ENCODE assay signal across 20 cellular contexts in genomic region chr2:97907667-97908066, GRCh38.
"Had no signal": no experiment of that assay in that cellular context is flagged by ENCODE, and none has a peak within 500 bp of the region (broad histone marks: within the 10 kb centered on the region; RNA-seq: fewer than 3 reads in every experiment).

No MANE protein-coding gene starts in this region.

- H3K4me3 ChIP-seq: esophagus muscularis mucosa, gastroesophageal sphincter, heart right ventricle, left ventricle myocardium inferior, smooth muscle cell, tibial artery had no signal

- DNase-seq: activated CD4-positive, alpha-beta T cell treated with anti-CD3 and anti-CD28 coated beads for 1 hour; activated CD8-positive, alpha-beta memory T cell treated with anti-CD3 and anti-CD28 coated beads for 24 hours; activated CD8-positive, alpha-beta memory T cell treated with anti-CD3 and anti-CD28 coated beads, Interleukin-2, amount 50 U/mL, for 48 hours; activated effector memory CD4-positive, alpha-beta T cell treated with Interleukin-2 at 50 U/mL for 16 hours; activated T-cell treated with anti-CD3 and anti-CD28 coated beads, Interleukin-2, amount 50 U/mL, for 48 hours; effector CD8-positive, alpha-beta T cell; heart right ventricle; kidney glomerular epithelial cell; left ventricle myocardium inferior; mammary epithelial cell; naive thymus-derived CD8-positive, alpha-beta T cell; stimulated activated CD4-positive, alpha-beta T cell treated with anti-CD3 and anti-CD28 coated beads, Interleukin-4, amount 100 ng/mL, for 1 hour; T-helper 17 cell; tibial artery had no signal

- H3K4me2 ChIP-seq: smooth muscle cell had no signal

- H3K27me3 Mint-ChIP-seq: activated naive CD4-positive, alpha-beta T cell treated with anti-CD3 and anti-CD28 coated beads, Interleukin-2, amount 50 U/mL, for 24 hours; naive thymus-derived CD8-positive, alpha-beta T cell; T-helper 17 cell had no signal

- ATAC-seq: gastroesophageal sphincter; heart right ventricle; naive thymus-derived CD8-positive, alpha-beta T cell; sciatic nerve; T-helper 17 cell had no signal

- H2AFZ ChIP-seq: parathyroid adenoma had no signal

- H3K9ac ChIP-seq: parathyroid adenoma had no signal

- H3K36me3 ChIP-seq: left ventricle myocardium inferior had no signal

- H3K27ac ChIP-seq: esophagus muscularis mucosa, gastroesophageal sphincter, heart right ventricle, left ventricle myocardium inferior, parathyroid adenoma, tibial artery had no signal

- H3K4me1 ChIP-seq: tibial artery had no signal

- H3K27ac Mint-ChIP-seq: activated naive CD4-positive, alpha-beta T cell treated with anti-CD3 and anti-CD28 coated beads, Interleukin-2, amount 50 U/mL, for 24 hours; T-helper 17 cell had no signal

- H3K27me3 ChIP-seq: esophagus muscularis mucosa, gastroesophageal sphincter, heart right ventricle, tibial artery had no signal

- H3K4me3 Mint-ChIP-seq: activated naive CD4-positive, alpha-beta T cell treated with anti-CD3 and anti-CD28 coated beads, Interleukin-2, amount 50 U/mL, for 24 hours; T-helper 17 cell had no signal

- H3K9me3 ChIP-seq: esophagus muscularis mucosa, gastroesophageal sphincter, left ventricle myocardium inferior, tibial artery had no signal

- H3K9me3 Mint-ChIP-seq: naive thymus-derived CD8-positive, alpha-beta T cell had no signal
